ENCODE assay signal across 13 cellular contexts in the genomic region with DNA sequence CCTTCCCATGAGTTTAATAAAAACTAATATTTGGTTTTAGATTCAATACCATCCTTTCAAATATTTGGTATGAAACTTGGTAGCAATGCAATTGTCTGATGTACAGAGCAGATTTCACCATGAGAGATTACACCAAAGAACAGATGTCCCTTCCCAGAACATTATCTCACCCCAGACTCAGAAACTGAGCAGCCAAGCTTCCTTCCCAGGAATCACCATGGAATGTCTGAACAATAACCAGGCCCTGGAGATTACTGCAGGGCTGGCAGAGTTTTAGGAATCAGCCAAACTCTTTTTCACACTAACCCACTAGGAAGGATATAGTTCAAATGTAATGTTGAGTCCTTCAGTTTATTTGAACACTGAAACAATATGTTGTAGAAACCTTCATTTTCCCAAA. TPM values are rescaled to one million over a fixed set of nuclear protein-coding genes. Genes with fewer than 3 reads are reported as not detected.
DNase-seq lines count a peak whose midpoint lies in the region; ATAC-seq and TF ChIP-seq lines count a peak whose summit lies in the region.
"Had no signal": no experiment of that assay in that cellular context is flagged by ENCODE, and none has a peak within 500 bp of the region (broad histone marks: within the 10 kb centered on the region; RNA-seq: fewer than 3 reads in every experiment).

No MANE protein-coding gene starts in this region.

- no peaks in the 10 kb centered on the region for H3K9me3 Mint-ChIP-seq in CD8-positive, alpha-beta T cell
- no peaks in the 10 kb centered on the region for H3K9me3 Mint-ChIP-seq in nephron
- H3K9me3 Mint-ChIP-seq: activated CD8-positive, alpha-beta T cell treated with anti-CD3 and anti-CD28 coated beads for 36 hours; dendritic cell treated with granulocyte-macrophage colony-stimulating factor and Interleukin-4, amounts not matched to agents 40 ng/mL and 50 ng/mL, for 4 days had no signal

- no peak overlapping the region for H3K27ac ChIP-seq in CD8-positive, alpha-beta T cell (ENCODE audit: low read depth, low read length)
- H3K27ac ChIP-seq: hepatocyte had no signal

- peaks cover 86% of the 10 kb centered on the region for H3K36me3 Mint-ChIP-seq in CD8-positive, alpha-beta T cell
- H3K36me3 Mint-ChIP-seq in nephron (ENCODE audit: low read depth), result peaks cover 76% of the 10 kb centered on the region

- H3K9me3 ChIP-seq in CD8-positive, alpha-beta T cell (ENCODE audit: low read length), result no peaks in the 10 kb centered on the region

- CTCF ChIA-PET in CD8-positive, alpha-beta T cell (lab: Charles Lee), result interaction anchor here (0.8 kb wide), 1 partner anchor 10 kb away, joined by 3 read pairs; no protein-coding TSS in a partner anchor

- no peak for DNase-seq in CD8-positive, alpha-beta T cell
- DNase-seq in fibroblast of mammary gland (ENCODE audit: low read depth), result peak; percentile 65
- no peak for DNase-seq in NCI-H1092 treated with DMSO at 0.1 percent for 48 hours (lab: John Stamatoyannopoulos, UW)
- DNase-seq in NK-92 treated with Interleukin-12 subunit alpha and Interleukin-12 subunit beta, amount 100 ng/mL, for 24 hours (lab: John Stamatoyannopoulos, UW), result no peak
- DNase-seq in T1000 (lab: John Stamatoyannopoulos, UW), result no peak
- no peak for DNase-seq in medulla oblongata (ENCODE audit: extremely low spot score)
- DNase-seq: activated CD8-positive, alpha-beta T cell treated with anti-CD3 and anti-CD28 coated beads for 36 hours; activated naive CD4-positive, alpha-beta T cell treated with anti-CD3 and anti-CD28 coated beads, Interleukin-2, amount 50 U/mL, for 16 hours; NCI-H1105 had no signal

- H3K27ac Mint-ChIP-seq in CD8-positive, alpha-beta T cell, result peak overlapping the region; percentile 73
- peak overlapping the region; percentile 24 to 64 (median 49) for H3K27ac Mint-ChIP-seq in nephron
- H3K27ac Mint-ChIP-seq: dendritic cell treated with granulocyte-macrophage colony-stimulating factor and Interleukin-4, amounts not matched to agents 40 ng/mL and 50 ng/mL, for 4 days had no signal

- H3K4me1 ChIP-seq in CD8-positive, alpha-beta T cell (ENCODE audit: insufficient read depth, low read length), result peaks cover 14% of the 10 kb centered on the region

- H3K4me3 Mint-ChIP-seq in CD8-positive, alpha-beta T cell, result no peak overlapping the region
- no peak overlapping the region for H3K4me3 Mint-ChIP-seq in nephron
- H3K4me3 Mint-ChIP-seq: activated CD8-positive, alpha-beta T cell treated with anti-CD3 and anti-CD28 coated beads for 36 hours; dendritic cell treated with granulocyte-macrophage colony-stimulating factor and Interleukin-4, amounts not matched to agents 40 ng/mL and 50 ng/mL, for 4 days had no signal

- no peak for ATAC-seq in CD8-positive, alpha-beta T cell
- peak; percentile 46 for ATAC-seq in SK-N-SH treated with all-trans-retinoic acid at 6 μM for 48 hours
- ATAC-seq: activated CD8-positive, alpha-beta T cell treated with anti-CD3 and anti-CD28 coated beads for 36 hours had no signal

- POLR2A ChIA-PET in CD8-positive, alpha-beta T cell (lab: Charles Lee), result no interaction called here

- peaks cover 36% of the 10 kb centered on the region for H3K36me3 ChIP-seq in CD8-positive, alpha-beta T cell (ENCODE audit: insufficient read depth, low read length)

- H3K27me3 ChIP-seq in CD8-positive, alpha-beta T cell (ENCODE audit: insufficient read depth, low read length), result no peaks in the 10 kb centered on the region
- H3K27me3 ChIP-seq: hepatocyte had no signal

- H3K4me1 Mint-ChIP-seq in CD8-positive, alpha-beta T cell (ENCODE audit: low read depth), result peaks cover 58% of the 10 kb centered on the region
- H3K4me1 Mint-ChIP-seq in nephron, result peaks cover 8% of the 10 kb centered on the region

- no peaks in the 10 kb centered on the region for H3K27me3 Mint-ChIP-seq in CD8-positive, alpha-beta T cell (ENCODE audit: low read depth)
- H3K27me3 Mint-ChIP-seq in nephron (ENCODE audit: low read depth), result no peaks in the 10 kb centered on the region
- H3K27me3 Mint-ChIP-seq: activated CD8-positive, alpha-beta T cell treated with anti-CD3 and anti-CD28 coated beads for 36 hours; dendritic cell treated with granulocyte-macrophage colony-stimulating factor and Interleukin-4, amounts not matched to agents 40 ng/mL and 50 ng/mL, for 4 days had no signal

- intact Hi-C loops in CD8-positive, alpha-beta T cell (cut with DNase I, micrococcal nuclease), result no loop called here

- H3K4me3 ChIP-seq in CD8-positive, alpha-beta T cell (ENCODE audit: low read depth, low read length), result no peak overlapping the region
- H3K4me3 ChIP-seq in fibroblast of mammary gland (ENCODE audit: control insufficient read depth, low read depth, low read length), result no peak overlapping the region
- H3K4me3 ChIP-seq: hepatocyte had no signal

- no peak for TF ChIP-seq CTCF in CD8-positive, alpha-beta T cell (IDR thresholded peaks at IDR 0.05)
- TF ChIP-seq CTCF in fibroblast of mammary gland (conservative IDR thresholded peaks at IDR 0.05; ENCODE audit: control insufficient read depth, insufficient read depth, low read depth, low read length) (no peak), nephron (IDR thresholded peaks at IDR 0.05; ENCODE audit: unreplicated experiment in 3 of 3) (no peak)

TF ChIP-seq in SK-N-SH treated with all-trans-retinoic acid at 6 μM for 48 hours, 23 proteins besides CTCF, POLR2A, EP300 and RAD21:
- TF ChIP-seq SNAI2 (CRISPR knock-in tag; IDR thresholded peaks at IDR 0.05) (0 out of 2 replicates have a peak, but pooled peaks have one; percentile 36), ZFP3 (CRISPR knock-in tag; IDR thresholded peaks at IDR 0.05) (no peak), ISL1 (CRISPR knock-in tag; IDR thresholded peaks at IDR 0.05) (peak; percentile 43)
- TF ChIP-seq, protein P1, sequence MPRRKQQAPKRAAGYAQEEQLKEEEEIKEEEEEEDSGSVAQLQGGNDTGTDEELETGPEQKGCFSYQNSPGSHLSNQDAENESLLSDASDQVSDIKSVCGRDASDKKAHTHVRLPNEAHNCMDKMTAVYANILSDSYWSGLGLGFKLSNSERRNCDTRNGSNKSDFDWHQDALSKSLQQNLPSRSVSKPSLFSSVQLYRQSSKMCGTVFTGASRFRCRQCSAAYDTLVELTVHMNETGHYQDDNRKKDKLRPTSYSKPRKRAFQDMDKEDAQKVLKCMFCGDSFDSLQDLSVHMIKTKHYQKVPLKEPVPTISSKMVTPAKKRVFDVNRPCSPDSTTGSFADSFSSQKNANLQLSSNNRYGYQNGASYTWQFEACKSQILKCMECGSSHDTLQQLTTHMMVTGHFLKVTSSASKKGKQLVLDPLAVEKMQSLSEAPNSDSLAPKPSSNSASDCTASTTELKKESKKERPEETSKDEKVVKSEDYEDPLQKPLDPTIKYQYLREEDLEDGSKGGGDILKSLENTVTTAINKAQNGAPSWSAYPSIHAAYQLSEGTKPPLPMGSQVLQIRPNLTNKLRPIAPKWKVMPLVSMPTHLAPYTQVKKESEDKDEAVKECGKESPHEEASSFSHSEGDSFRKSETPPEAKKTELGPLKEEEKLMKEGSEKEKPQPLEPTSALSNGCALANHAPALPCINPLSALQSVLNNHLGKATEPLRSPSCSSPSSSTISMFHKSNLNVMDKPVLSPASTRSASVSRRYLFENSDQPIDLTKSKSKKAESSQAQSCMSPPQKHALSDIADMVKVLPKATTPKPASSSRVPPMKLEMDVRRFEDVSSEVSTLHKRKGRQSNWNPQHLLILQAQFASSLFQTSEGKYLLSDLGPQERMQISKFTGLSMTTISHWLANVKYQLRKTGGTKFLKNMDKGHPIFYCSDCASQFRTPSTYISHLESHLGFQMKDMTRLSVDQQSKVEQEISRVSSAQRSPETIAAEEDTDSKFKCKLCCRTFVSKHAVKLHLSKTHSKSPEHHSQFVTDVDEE (CRISPR knock-in tag; IDR thresholded peaks at IDR 0.05), result no peak

RNA-seq across cellular contexts. Expression of a gene that starts 23.9 kb away (rescaled TPM):
- 10 to 100 TPM; 39.1 to 39.6 TPM for total RNA-seq in CD8-positive, alpha-beta T cell

RNA-seq across cellular contexts. Expression of a gene that starts 43.7 kb away (rescaled TPM):
- total RNA-seq in CD8-positive, alpha-beta T cell, result 10 to 100 TPM; 17.3 to 17.4 TPM

RNA-seq across cellular contexts. Expression of a gene that starts 45.4 kb away (rescaled TPM):
- under 1 TPM; 0.16 to 0.56 TPM for total RNA-seq in CD8-positive, alpha-beta T cell
- total RNA-seq: activated CD8-positive, alpha-beta T cell treated with anti-CD3 and anti-CD28 coated beads for 36 hours; hepatocyte had no signal
